7 cellular contexts compared by ENCODE assay signal in genomic region chr19:35995655-35995993, GRCh38. TPM values are rescaled to one million over a fixed set of nuclear protein-coding genes. Genes with fewer than 3 reads are reported as not detected.
A peak's percentile ranks its signal among the peaks of the same experiment; 100 is the strongest.
DNase-seq lines count a peak whose midpoint lies in the region; ATAC-seq and TF ChIP-seq lines count a peak whose summit lies in the region.

No MANE protein-coding gene starts in this region.

- peak overlapping the region; percentile 78 for H3K4me3 ChIP-seq in GM06990 (replicated peaks; ENCODE audit: low read depth, low read length)
- peak overlapping the region; percentile 77 for H3K4me3 ChIP-seq in HUES64 (ENCODE audit: low read length)
- H3K4me3 ChIP-seq in neural cell (ENCODE audit: low read length): peak overlapping the region; percentile 95

- DNase-seq in GM06990 (ENCODE audit: extremely low read depth, insufficient read length) (peak; percentile 63), fibroblast of gingiva (ENCODE audit: low read depth) (peak; percentile 29), NCI-H1105 treated with DMSO at 0.1 percent for 48 hours (lab: John Stamatoyannopoulos, UW) (no peak)
- peak; percentile 47 to 63 for DNase-seq in activated CD4-positive, alpha-beta T cell treated with anti-CD3 and anti-CD28 coated beads, Interleukin-2, amount 50 U/mL, for 48 hours

- peak overlapping the region; percentile 62 for H2AFZ ChIP-seq in neural cell (ENCODE audit: low read depth, low read length)

- TF ChIP-seq CTCF in GM06990 (IDR thresholded peaks at IDR 0.05; ENCODE audit: insufficient read depth, low read length, poor library complexity, severe bottlenecking) (no peak), neural cell (IDR thresholded peaks at IDR 0.05; ENCODE audit: poor library complexity, severe bottlenecking) (no peak)

- peak; percentile 34 for ATAC-seq in GM21447 (IDR thresholded peaks at IDR 0.05; ENCODE audit: unreplicated experiment)

- H3K27me3 ChIP-seq in GM06990 (replicated peaks; ENCODE audit: control insufficient read depth, insufficient read depth, low read length) (no peaks in the 10 kb centered on the region), HUES64 (ENCODE audit: insufficient read depth, low read length) (no peaks in the 10 kb centered on the region), neural cell (ENCODE audit: insufficient read depth, low read depth, low read length) (no peaks in the 10 kb centered on the region)

- peaks cover 13% of the 10 kb centered on the region for H3K79me2 ChIP-seq in neural cell (replicated peaks; ENCODE audit: insufficient read depth, low read length)

- TF ChIP-seq EP300 in neural cell (conservative IDR thresholded peaks at IDR 0.05; ENCODE audit: poor library complexity, severe bottlenecking): no peak

- H3F3A ChIP-seq in neural cell (ENCODE audit: insufficient read depth, low read length, poor library complexity, severe bottlenecking): no peaks in the 10 kb centered on the region

- no peaks in the 10 kb centered on the region for H3K4me1 ChIP-seq in HUES64 (ENCODE audit: insufficient read depth, low read length)

- peak overlapping the region; percentile 78 for H3K4me2 ChIP-seq in neural cell (ENCODE audit: low read length)

- no peak overlapping the region for H3K27ac ChIP-seq in HUES64 (ENCODE audit: low read depth, low read length)
- no peak overlapping the region for H3K27ac ChIP-seq in neural cell (ENCODE audit: low read length)

- whole genome bisulfite sequencing in HUES64: 2% methylated on average over 18 of the region's 18 CpGs

- H3K36me3 ChIP-seq in GM06990 (ENCODE audit: control insufficient read depth, insufficient read depth, low read length) (peaks cover 8% of the 10 kb centered on the region), HUES64 (ENCODE audit: insufficient read depth, low read length) (no peaks in the 10 kb centered on the region), neural cell (ENCODE audit: insufficient read depth, low read length) (no peaks in the 10 kb centered on the region)

- H3K9me2 ChIP-seq in neural cell (ENCODE audit: insufficient read depth, low read length): no peaks in the 10 kb centered on the region

- peak overlapping the region; percentile 55 for H3K9ac ChIP-seq in HUES64 (ENCODE audit: low read depth, low read length)
- H3K9ac ChIP-seq in neural cell (ENCODE audit: low read length): peak overlapping the region; percentile 68

- H4K20me1 ChIP-seq in neural cell (ENCODE audit: insufficient read depth): no peaks in the 10 kb centered on the region

- H3K9me3 ChIP-seq in HUES64 (ENCODE audit: insufficient read depth, low read depth, low read length) (no peaks in the 10 kb centered on the region), neural cell (ENCODE audit: low read length) (no peaks in the 10 kb centered on the region)

- TF ChIP-seq RAD21 in neural cell (conservative IDR thresholded peaks at IDR 0.05): no peak

TF ChIP-seq in neural cell, 6 proteins besides CTCF, POLR2A, EP300 and RAD21:
- TF ChIP-seq POLR2AphosphoS5 (IDR thresholded peaks at IDR 0.05) (no peak), EZH2 (IDR thresholded peaks at IDR 0.05; ENCODE audit: borderline replicate concordance, insufficient read depth, low read length, poor library complexity, severe bottlenecking) (no peak), TAF1 (IDR thresholded peaks at IDR 0.05; ENCODE audit: low read depth) (no peak), REST (IDR thresholded peaks at IDR 0.05; ENCODE audit: borderline replicate concordance) (no peak), SMC3 (conservative IDR thresholded peaks at IDR 0.05; ENCODE audit: poor library complexity) (no peak), MXI1 (conservative IDR thresholded peaks at IDR 0.05; ENCODE audit: poor library complexity, severe bottlenecking) (no peak)

RNA-seq across cellular contexts. Expression of gene SDHAF1, which starts 0.6 kb away (rescaled TPM):
- 11.0 TPM for polyA plus RNA-seq in HUES64 (2013, experiment 1 of 2)
- polyA plus RNA-seq in HUES64 (2013, experiment 2 of 2): 11.3 TPM
- 65.3 and 71.6 TPM in 2 replicates for polyA plus RNA-seq in neural cell
- 26.2 and 30.2 TPM in 2 replicates for polyA minus RNA-seq in neural cell

RNA-seq across cellular contexts. Expression of gene SYNE4, which starts 13.0 kb away (rescaled TPM):
- polyA plus RNA-seq in HUES64 (2013, experiment 1 of 2): 8.5 TPM
- 10.1 TPM for polyA plus RNA-seq in HUES64 (2013, experiment 2 of 2)
- 0.16 and 0.19 TPM in 2 replicates for polyA plus RNA-seq in neural cell
- 0.35 TPM in 1 of 2 replicates, not detected in the other for polyA minus RNA-seq in neural cell

RNA-seq across cellular contexts. Expression of gene ALKBH6, which starts 18.4 kb away (rescaled TPM):
- polyA plus RNA-seq in HUES64 (2013, experiment 1 of 2): 17.5 TPM
- 21.1 TPM for polyA plus RNA-seq in HUES64 (2013, experiment 2 of 2)
- 45.6 and 63.2 TPM in 2 replicates for polyA plus RNA-seq in neural cell
- 12.9 and 14.2 TPM in 2 replicates for polyA minus RNA-seq in neural cell

RNA-seq across cellular contexts. Expression of gene CLIP3, which starts 37.0 kb away (rescaled TPM):
- 12.2 TPM for polyA plus RNA-seq in HUES64 (2013, experiment 1 of 2)
- polyA plus RNA-seq in HUES64 (2013, experiment 2 of 2): 22.1 TPM
- 5.6 and 7.8 TPM in 2 replicates for polyA plus RNA-seq in neural cell
- polyA minus RNA-seq in neural cell: 26.1 and 40.7 TPM in 2 replicates

RNA-seq across cellular contexts. Expression of gene THAP8, which starts 58.5 kb away (rescaled TPM):
- 6.9 TPM for polyA plus RNA-seq in HUES64 (2013, experiment 1 of 2)
- polyA plus RNA-seq in HUES64 (2013, experiment 2 of 2): 6.6 TPM
- 3.8 and 5.5 TPM in 2 replicates for polyA plus RNA-seq in neural cell
- 2.3 and 2.7 TPM in 2 replicates for polyA minus RNA-seq in neural cell
